In the genomic region with DNA sequence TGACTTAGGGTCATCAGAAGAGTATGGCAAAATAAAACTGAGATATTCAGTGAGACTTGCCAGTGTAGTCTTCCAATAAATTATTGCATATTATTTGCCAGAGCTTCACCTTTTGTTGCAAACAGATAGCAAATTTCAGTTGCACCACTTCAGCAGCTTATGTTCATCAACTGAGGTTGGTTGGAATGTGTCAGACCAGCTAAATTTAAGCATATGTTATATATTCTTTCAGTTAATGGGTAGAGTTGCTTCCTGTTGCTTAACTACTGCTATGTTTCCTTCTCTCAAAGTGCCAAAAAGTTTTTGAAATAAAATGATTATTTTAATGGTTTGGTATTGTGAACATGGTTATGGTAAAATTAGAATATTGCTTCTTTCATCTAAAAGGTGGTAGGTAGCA, we compare ENCODE assay signal across 22 cellular contexts.
DNase-seq lines count a peak whose midpoint lies in the region; ATAC-seq and TF ChIP-seq lines count a peak whose summit lies in the region.
"Had no signal": no experiment of that assay in that cellular context is flagged by ENCODE, and none has a peak within 500 bp of the region (broad histone marks: within the 10 kb centered on the region; RNA-seq: fewer than 3 reads in every experiment).

No MANE protein-coding gene starts in this region.

- no peak overlapping the region for H3K4me3 ChIP-seq in NB4 (ENCODE audit: low read depth, low read length)
- H3K4me3 ChIP-seq in heart left ventricle, result no peak overlapping the region
- H3K4me3 ChIP-seq in left lung, result no peak overlapping the region
- H3K4me3 ChIP-seq: coronary artery, lung, right lobe of liver had no signal

- H3K9me3 ChIP-seq in heart left ventricle, result no peaks in the 10 kb centered on the region
- H3K9me3 ChIP-seq in left lung, result no peaks in the 10 kb centered on the region
- H3K9me3 ChIP-seq: right lobe of liver had no signal

- ATAC-seq in GM19372 (IDR thresholded peaks at IDR 0.05; ENCODE audit: low read depth, unreplicated experiment), result peak; percentile 55
- ATAC-seq in HG03175 (IDR thresholded peaks at IDR 0.05; ENCODE audit: unreplicated experiment), result peak; percentile 61
- ATAC-seq in heart left ventricle, result no peak
- no peak for ATAC-seq in left lung
- ATAC-seq: activated CD4-positive, CD25-positive, alpha-beta regulatory T cell treated with anti-CD3 and anti-CD28 coated beads, Interleukin-2, amount 50 U/mL, for 24 hours; activated CD8-positive, alpha-beta T cell treated with anti-CD3 and anti-CD28 coated beads for 36 hours; right lobe of liver had no signal

- peak overlapping the region; percentile 46 for H3K27ac ChIP-seq in 22Rv1
- no peak overlapping the region for H3K27ac ChIP-seq in heart left ventricle
- H3K27ac ChIP-seq in left lung, result no peak overlapping the region
- H3K27ac ChIP-seq: coronary artery, right lobe of liver had no signal

- TF ChIP-seq CTCF in 22Rv1 (IDR thresholded peaks at IDR 0.05) (no peak), NB4 (IDR thresholded peaks at IDR 0.05; ENCODE audit: low read depth, low read length) (no peak), heart left ventricle (IDR thresholded peaks at IDR 0.05) (no peak), left lung (IDR thresholded peaks at IDR 0.05) (no peak)

- TF ChIP-seq POLR2A in NB4 (IDR thresholded peaks at IDR 0.05; ENCODE audit: extremely low read depth, insufficient read length) (no peak), heart left ventricle (IDR thresholded peaks at IDR 0.05) (no peak)

- H3K4me1 ChIP-seq in heart left ventricle (peaks cover 0 to 15% (median 0%) of the 10 kb centered on the region in 12 donors), left lung (no peaks in the 10 kb centered on the region)
- H3K4me1 ChIP-seq: right lobe of liver had no signal

- H3K36me3 ChIP-seq in heart left ventricle, result no peaks in the 10 kb centered on the region
- H3K36me3 ChIP-seq in left lung, result no peaks in the 10 kb centered on the region
- H3K36me3 ChIP-seq: right lobe of liver had no signal

- H3K27me3 ChIP-seq in heart left ventricle, result no peaks in the 10 kb centered on the region
- no peaks in the 10 kb centered on the region for H3K27me3 ChIP-seq in left lung
- H3K27me3 ChIP-seq: right lobe of liver had no signal

- DNase-seq in NB4 (ENCODE audit: low read depth), result peak; percentile 46
- DNase-seq in stimulated activated CD4-positive, alpha-beta T cell treated with anti-CD3 and anti-CD28 coated beads, Interleukin-12 subunit alpha, Interleukin-12 subunit beta, amount 100 ng/mL, for 4 hours, result no peak
- DNase-seq in heart left ventricle, result no peak
- DNase-seq in left lung, result no peak
- DNase-seq in activated T-cell treated with anti-CD3 and anti-CD28 coated beads for 4 hours, result no peak
- DNase-seq: activated CD8-positive, alpha-beta T cell treated with anti-CD3 and anti-CD28 coated beads for 36 hours; activated T-cell treated with anti-CD3 and anti-CD28 coated beads, Interleukin-2, amount 50 U/mL, for 1 hour; amniotic stem cell; EL; KG1; NCI-H1105 treated with DMSO at 0.1 percent for 48 hours; NCI-H2107; NCI-H510A treated with DMSO at 0.1 percent for 48 hours; posterior cingulate gyrus; right lobe of liver; trophoblast cell had no signal

- intact Hi-C loops in heart left ventricle (cut with DNase I), result loop anchor here in 1 of 10 donors (10.0 kb wide), 1 partner anchor 55 kb away; no protein-coding TSS in a partner anchor
- intact Hi-C loops in left lung (cut with DNase I), result no loop called here

Comparison
In these comparisons a context has a peak if more than half of its experiments do, and no peak if none do; other contexts are left out.
1. ATAC-seq: peak in GM19372 (single experiment) and HG03175 (single experiment); none in heart left ventricle (0 of 4) and left lung (single experiment).